In genomic region chr18:5890261-5890605, GRCh38 we compare ENCODE assay signal across 8 cellular contexts. TPM values are rescaled to one million over a fixed set of nuclear protein-coding genes. Genes with fewer than 3 reads are reported as not detected.
DNase-seq lines count a peak whose midpoint lies in the region; ATAC-seq and TF ChIP-seq lines count a peak whose summit lies in the region.

No MANE protein-coding gene starts in this region.

- H2AFZ ChIP-seq in neural progenitor cell (replicated peaks): no peak overlapping the region

- H3K4me2 ChIP-seq in neural progenitor cell: peak overlapping the region; percentile 88

- H3K4me3 Mint-ChIP-seq in neural progenitor cell: no peak overlapping the region

- no peak overlapping the region for H3K9ac ChIP-seq in neural progenitor cell

- H3K27me3 ChIP-seq in ascending aorta (peaks cover 9% of the 10 kb centered on the region), neural progenitor cell (peaks cover 48% of the 10 kb centered on the region)

- no peak for TF ChIP-seq POLR2A in GM18505 (IDR thresholded peaks at IDR 0.05; ENCODE audit: borderline replicate concordance, extremely low read depth, insufficient read depth, insufficient read length)

- H3K27ac Mint-ChIP-seq in neural progenitor cell: no peak overlapping the region

- no peak for TF ChIP-seq CTCF in ascending aorta (IDR thresholded peaks at IDR 0.05)
- TF ChIP-seq CTCF in neural progenitor cell (IDR thresholded peaks at IDR 0.05): no peak

- H3K4me3 ChIP-seq in ascending aorta (peak overlapping the region; percentile 53 to 64), neural progenitor cell (peak overlapping the region; percentile 61)

- H3K27me3 Mint-ChIP-seq in neural progenitor cell (ENCODE audit: insufficient read depth, low read depth): peaks cover 3% of the 10 kb centered on the region

- H3K36me3 ChIP-seq in ascending aorta: no peaks in the 10 kb centered on the region
- no peaks in the 10 kb centered on the region for H3K36me3 ChIP-seq in neural progenitor cell

- intact Hi-C loops in ascending aorta (cut with DNase I): no loop called here

- DNase-seq in ascending aorta (ENCODE audit: low spot score in 2 of 2): no peak
- no peak for DNase-seq in neural progenitor cell (ENCODE audit: low spot score)
- no peak for DNase-seq in HUDEP-2 (lab: John Stamatoyannopoulos, UW; ENCODE audit: unreplicated experiment in 76 of 76)
- DNase-seq in foreskin melanocyte: no peak
- DNase-seq in stimulated activated CD4-positive, alpha-beta T cell treated with anti-CD3 and anti-CD28 coated beads, Interleukin-2, amount 100 ng/mL, for 24 hours: no peak

- H3F3A ChIP-seq in neural progenitor cell (ENCODE audit: low read depth): peaks cover 6% of the 10 kb centered on the region

- peaks cover 24% of the 10 kb centered on the region for H3K79me2 ChIP-seq in neural progenitor cell (ENCODE audit: low read depth)

- peaks cover 25% of the 10 kb centered on the region for H3K36me3 Mint-ChIP-seq in neural progenitor cell

- H3K27ac ChIP-seq in ascending aorta: no peak overlapping the region
- no peak overlapping the region for H3K27ac ChIP-seq in neural progenitor cell

- no peaks in the 10 kb centered on the region for H3K9me3 Mint-ChIP-seq in neural progenitor cell

- peaks cover 22% of the 10 kb centered on the region for H3K4me1 Mint-ChIP-seq in neural progenitor cell

- peak; percentile 12 for ATAC-seq in GM18505 (IDR thresholded peaks at IDR 0.05; ENCODE audit: unreplicated experiment)
- peak; percentile 20 for ATAC-seq in HG02610 (IDR thresholded peaks at IDR 0.05; ENCODE audit: unreplicated experiment)
- ATAC-seq in GM21737 (IDR thresholded peaks at IDR 0.05; ENCODE audit: unreplicated experiment): no peak

- H4K20me1 ChIP-seq in neural progenitor cell (ENCODE audit: low read depth): peaks cover 43% of the 10 kb centered on the region

- no peaks in the 10 kb centered on the region for H3K4me1 ChIP-seq in ascending aorta
- peaks cover 14% of the 10 kb centered on the region for H3K4me1 ChIP-seq in neural progenitor cell

- H3K9me3 ChIP-seq in ascending aorta (no peaks in the 10 kb centered on the region), neural progenitor cell (ENCODE audit: low read depth) (no peaks in the 10 kb centered on the region)

RNA-seq across cellular contexts. Expression of gene TMEM200C, which starts 5.1 kb away (rescaled TPM):
- total RNA-seq in ascending aorta (under 0.01 TPM), neural progenitor cell (ENCODE audit: low replicate concordance) (1.4 and 7.5 TPM in 2 replicates)
